13 cellular contexts compared by ENCODE assay signal in genomic region chr14:101458536-101459391, GRCh38.
DNase-seq lines count a peak whose midpoint lies in the region; ATAC-seq, FAIRE-seq and TF ChIP-seq lines count a peak whose summit lies in the region.
"Had no signal": no experiment of that assay in that cellular context is flagged by ENCODE, and none has a peak within 500 bp of the region (broad histone marks: within the 10 kb centered on the region; RNA-seq: fewer than 3 reads in every experiment).

No MANE protein-coding gene starts in this region.

- ATAC-seq in WTC11 (peak; percentile 49), GM18519 (IDR thresholded peaks at IDR 0.05; ENCODE audit: low FRiP score, unreplicated experiment) (no peak)
- ATAC-seq: activated naive CD4-positive, alpha-beta T cell treated with anti-CD3 and anti-CD28 coated beads, Interleukin-2, amount 50 U/mL, for 72 hours had no signal

- H3K27ac Mint-ChIP-seq in WTC11 = no peak overlapping the region
- H3K27ac Mint-ChIP-seq in activated CD4-positive, alpha-beta T cell treated with anti-CD3 and anti-CD28 coated beads, Interleukin-2, amount 10 ng/mL, durations not matched to agents 7 days and 5 days = no peak overlapping the region
- H3K27ac Mint-ChIP-seq: activated naive CD4-positive, alpha-beta T cell treated with anti-CD3 and anti-CD28 coated beads, Interleukin-2, amount 50 U/mL, for 72 hours had no signal

- DNase-seq in DMS 273 (lab: John Stamatoyannopoulos, UW; ENCODE audit: unreplicated experiment) (peak; percentile 46), DMS 273 treated with DMSO at 0.1 percent for 48 hours (lab: John Stamatoyannopoulos, UW) (no peak), WTC11 (ENCODE audit: low spot score) (peak; percentile 44), kidney (peak; percentile 32), retina (peak; percentile 82), midbrain (lab: John Stamatoyannopoulos, UW) (no peak)
- no peak for DNase-seq in activated CD4-positive, alpha-beta T cell treated with anti-CD3 and anti-CD28 coated beads, Interleukin-2, amount 10 ng/mL, durations not matched to agents 7 days and 5 days
- DNase-seq: cerebellar nuclear complex; NCI-H1694 treated with DMSO at 0.1 percent for 48 hours; NK-92 treated with Interleukin-12 subunit alpha and Interleukin-12 subunit beta, amount 100 ng/mL, for 24 hours had no signal

- H3K4me3 ChIP-seq in kidney (ENCODE audit: low read length in 2 of 2) = no peak overlapping the region

- TF ChIP-seq CTCF in WTC11 (IDR thresholded peaks at IDR 0.05) (no peak), kidney (IDR thresholded peaks at IDR 0.05; ENCODE audit: borderline replicate concordance, extremely low read depth, insufficient read depth) (no peak)

- H3K9me3 Mint-ChIP-seq in WTC11 = no peaks in the 10 kb centered on the region
- H3K9me3 Mint-ChIP-seq in activated CD4-positive, alpha-beta T cell treated with anti-CD3 and anti-CD28 coated beads, Interleukin-2, amount 10 ng/mL, durations not matched to agents 7 days and 5 days = no peaks in the 10 kb centered on the region
- H3K9me3 Mint-ChIP-seq: activated naive CD4-positive, alpha-beta T cell treated with anti-CD3 and anti-CD28 coated beads, Interleukin-2, amount 50 U/mL, for 72 hours had no signal

- no peaks in the 10 kb centered on the region for H3K4me1 ChIP-seq in kidney (ENCODE audit: control insufficient read depth in 1 of 2, insufficient read depth in 1 of 2, low read depth in 1 of 2, low read length in 2 of 2)

- peaks cover 69% of the 10 kb centered on the region for H3K27me3 Mint-ChIP-seq in WTC11 (ENCODE audit: low read depth)
- peaks cover 57% of the 10 kb centered on the region for H3K27me3 Mint-ChIP-seq in activated CD4-positive, alpha-beta T cell treated with anti-CD3 and anti-CD28 coated beads, Interleukin-2, amount 10 ng/mL, durations not matched to agents 7 days and 5 days

- no peak for FAIRE-seq in kidney (lab: Jason Lieb, UNC)

- H3K36me3 ChIP-seq in kidney (ENCODE audit: control insufficient read depth in 1 of 2, insufficient read depth in 2 of 2, low read length in 2 of 2) = no peaks in the 10 kb centered on the region

- H3K36me3 Mint-ChIP-seq in WTC11 = no peaks in the 10 kb centered on the region
- H3K36me3 Mint-ChIP-seq in activated CD4-positive, alpha-beta T cell treated with anti-CD3 and anti-CD28 coated beads, Interleukin-2, amount 10 ng/mL, durations not matched to agents 7 days and 5 days (ENCODE audit: low read depth) = no peaks in the 10 kb centered on the region

- H3K27ac ChIP-seq in kidney (ENCODE audit: low read depth in 2 of 2, low read length in 2 of 2) = no peak overlapping the region
- H3K27ac ChIP-seq: 22Rv1 had no signal

- H3K4me1 Mint-ChIP-seq in WTC11 = peaks cover 23% of the 10 kb centered on the region
- H3K4me1 Mint-ChIP-seq in activated CD4-positive, alpha-beta T cell treated with anti-CD3 and anti-CD28 coated beads, Interleukin-2, amount 10 ng/mL, durations not matched to agents 7 days and 5 days = no peaks in the 10 kb centered on the region

- H3K9ac ChIP-seq in kidney (ENCODE audit: low read length in 2 of 2) = no peak overlapping the region

- POLR2A ChIA-PET in WTC11 (lab: Charles Lee) = no interaction called here
- POLR2A ChIA-PET in activated CD4-positive, alpha-beta T cell treated with anti-CD3 and anti-CD28 coated beads, Interleukin-2, amount 10 ng/mL, durations not matched to agents 7 days and 5 days (lab: Charles Lee) = no interaction called here

- H3K4me3 Mint-ChIP-seq in WTC11 = peak overlapping the region; percentile 62
- H3K4me3 Mint-ChIP-seq in activated CD4-positive, alpha-beta T cell treated with anti-CD3 and anti-CD28 coated beads, Interleukin-2, amount 10 ng/mL, durations not matched to agents 7 days and 5 days = no peak overlapping the region

- CTCF ChIA-PET in WTC11 (lab: Charles Lee) = interaction anchor here (0.6 to 1.3 kb wide), 2 partner anchors 56 to 105 kb away, joined by 4 read pairs; no protein-coding TSS in a partner anchor
- CTCF ChIA-PET in activated CD4-positive, alpha-beta T cell treated with anti-CD3 and anti-CD28 coated beads, Interleukin-2, amount 10 ng/mL, durations not matched to agents 7 days and 5 days (lab: Charles Lee) = no interaction called here

- H3K9me3 ChIP-seq in kidney (ENCODE audit: control insufficient read depth in 1 of 2, low read length in 2 of 2) = no peaks in the 10 kb centered on the region

- intact Hi-C loops in kidney (cut with DNase I) = no loop called here

TF ChIP-seq in WTC11, 78 proteins besides CTCF, POLR2A, EP300 and RAD21:
- TF ChIP-seq ATF1 (CRISPR knock-in tag; IDR thresholded peaks at IDR 0.05) (no peak), ETV6 (CRISPR knock-in tag; IDR thresholded peaks at IDR 0.05) (peak; percentile 36; the same call in 1 of the 2 replicates), MXD4 (CRISPR knock-in tag; IDR thresholded peaks at IDR 0.05; ENCODE audit: borderline replicate concordance) (no peak), FOXP4 (CRISPR knock-in tag; IDR thresholded peaks at IDR 0.05) (no peak), E2F1 (CRISPR knock-in tag; IDR thresholded peaks at IDR 0.05) (no peak), ESRRA (CRISPR knock-in tag; IDR thresholded peaks at IDR 0.05; ENCODE audit: borderline replicate concordance) (no peak)

Comparison
In these comparisons a context has a peak if more than half of its experiments do, and no peak if none do; other contexts are left out.
1. DNase-seq: peak in DMS 273 (single experiment), WTC11 (single experiment), kidney (single experiment) and retina (single experiment); none in DMS 273 treated with DMSO at 0.1 percent for 48 hours (single experiment), midbrain (single experiment) and activated CD4-positive, alpha-beta T cell treated with anti-CD3 and anti-CD28 coated beads, Interleukin-2, amount 10 ng/mL, durations not matched to agents 7 days and 5 days (single experiment).